In the genomic region with DNA sequence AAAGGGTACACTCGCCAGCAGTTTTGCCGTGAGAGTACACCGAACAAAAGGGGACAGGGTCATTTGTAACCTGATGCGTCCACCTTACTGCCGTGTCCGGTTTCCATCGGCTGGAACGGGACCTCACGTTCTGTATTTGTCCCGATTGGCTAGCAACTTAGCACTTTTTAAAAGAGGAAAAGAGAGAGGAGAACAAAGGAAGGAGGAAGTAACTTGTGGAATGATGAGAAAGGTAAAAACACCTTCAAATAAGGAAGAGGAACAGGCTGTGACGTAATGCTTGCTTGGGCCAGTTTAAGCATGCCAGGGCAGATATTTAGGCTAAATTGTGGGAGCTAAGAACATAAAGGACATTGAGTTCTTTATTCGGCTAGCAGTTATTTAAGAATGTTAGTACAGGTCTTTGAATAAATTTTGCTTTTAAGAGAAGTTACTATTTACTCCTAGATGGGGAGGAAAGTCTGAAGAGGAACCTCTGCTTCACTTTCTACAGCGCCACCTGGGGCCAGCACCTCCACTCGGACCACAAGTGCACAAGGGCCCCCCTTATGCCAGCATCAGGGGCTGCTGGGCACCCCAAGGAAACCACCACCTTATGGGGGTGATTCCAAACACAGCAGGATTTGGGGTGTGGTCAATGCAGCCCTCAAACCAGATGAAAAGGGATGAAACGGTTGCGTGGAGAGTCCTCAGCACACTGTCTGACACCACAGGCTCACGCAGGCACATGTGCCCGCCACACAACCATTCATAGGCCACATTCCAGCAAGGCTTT, we compare ENCODE assay signal across 1 cellular context.
TF ChIP-seq lines count a peak whose summit lies in the region.

No MANE protein-coding gene starts in this region.

TF ChIP-seq in HepG2, 621 proteins besides CTCF, POLR2A, EP300 and RAD21 (continued from another document and continues in another):
- TF ChIP-seq, protein P1, sequence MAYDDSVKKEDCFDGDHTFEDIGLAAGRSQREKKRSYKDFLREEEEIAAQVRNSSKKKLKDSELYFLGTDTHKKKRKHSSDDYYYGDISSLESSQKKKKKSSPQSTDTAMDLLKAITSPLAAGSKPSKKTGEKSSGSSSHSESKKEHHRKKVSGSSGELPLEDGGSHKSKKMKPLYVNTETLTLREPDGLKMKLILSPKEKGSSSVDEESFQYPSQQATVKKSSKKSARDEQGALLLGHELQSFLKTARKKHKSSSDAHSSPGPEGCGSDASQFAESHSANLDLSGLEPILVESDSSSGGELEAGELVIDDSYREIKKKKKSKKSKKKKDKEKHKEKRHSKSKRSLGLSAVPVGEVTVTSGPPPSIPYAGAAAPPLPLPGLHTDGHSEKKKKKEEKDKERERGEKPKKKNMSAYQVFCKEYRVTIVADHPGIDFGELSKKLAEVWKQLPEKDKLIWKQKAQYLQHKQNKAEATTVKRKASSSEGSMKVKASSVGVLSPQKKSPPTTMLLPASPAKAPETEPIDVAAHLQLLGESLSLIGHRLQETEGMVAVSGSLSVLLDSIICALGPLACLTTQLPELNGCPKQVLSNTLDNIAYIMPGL (CRISPR knock-in tag; IDR thresholded peaks at IDR 0.05; ENCODE audit: borderline replicate concordance in 1 of 2, low read depth in 1 of 2), result 0 out of 4 replicates have a peak, but pooled peaks of 1 of the 2 experiments have one; percentile 41
- TF ChIP-seq ZNF574 (CRISPR knock-in tag; IDR thresholded peaks at IDR 0.05), result peak; percentile 86
- peak; percentile 73 for TF ChIP-seq ATF1 (CRISPR knock-in tag; IDR thresholded peaks at IDR 0.05)
- TF ChIP-seq CREB1 (IDR thresholded peaks at IDR 0.05), result peak; percentile 79
- TF ChIP-seq CREB1 (CRISPR knock-in tag; IDR thresholded peaks at IDR 0.05), result peak; percentile 30
- TF ChIP-seq SIX4 (CRISPR knock-in tag; IDR thresholded peaks at IDR 0.05), result peak; percentile 90
- TF ChIP-seq ZNF30 (CRISPR knock-in tag; IDR thresholded peaks at IDR 0.05), result peak; percentile 56; the same call in 1 of the 2 replicates
- 0 out of 2 replicates have a peak, but pooled peaks have one; percentile 18 for TF ChIP-seq RFXANK (CRISPR knock-in tag; IDR thresholded peaks at IDR 0.05)
- TF ChIP-seq GPN1 (CRISPR knock-in tag; IDR thresholded peaks at IDR 0.05; ENCODE audit: borderline replicate concordance), result no peak
- 0 out of 2 replicates have a peak, but pooled peaks have one; percentile 37 for TF ChIP-seq ZNF232 (CRISPR knock-in tag; IDR thresholded peaks at IDR 0.05; ENCODE audit: borderline replicate concordance)
- TF ChIP-seq GZF1 (CRISPR knock-in tag; IDR thresholded peaks at IDR 0.05), result no peak
- TF ChIP-seq ETV6 (CRISPR knock-in tag; conservative IDR thresholded peaks at IDR 0.05), result no peak; the same call in 1 of the 2 replicates
- TF ChIP-seq ZNF275 (CRISPR knock-in tag; IDR thresholded peaks at IDR 0.05; ENCODE audit: borderline replicate concordance), result 0 out of 2 replicates have a peak, but pooled peaks have one; percentile 21
- peak; percentile 71; the same call in 1 of the 2 replicates for TF ChIP-seq ZBTB44 (CRISPR knock-in tag; IDR thresholded peaks at IDR 0.05)
- TF ChIP-seq CBX5 (CRISPR knock-in tag; IDR thresholded peaks at IDR 0.05; ENCODE audit: borderline replicate concordance), result 0 out of 2 replicates have a peak, but pooled peaks have one; percentile 31
- peak; percentile 46; the same call in 1 of the 2 replicates for TF ChIP-seq DMAP1 (CRISPR knock-in tag; IDR thresholded peaks at IDR 0.05)
- TF ChIP-seq RXRA (CRISPR knock-in tag; IDR thresholded peaks at IDR 0.05), result peak; percentile 11; the same call in 1 of the 2 replicates
- no peak for TF ChIP-seq TRIM22 (IDR thresholded peaks at IDR 0.05)
- no peak for TF ChIP-seq SRSF4 (IDR thresholded peaks at IDR 0.05; ENCODE audit: low read depth, low read length, poor library complexity, severe bottlenecking)
- TF ChIP-seq PITX1 (CRISPR knock-in tag; IDR thresholded peaks at IDR 0.05), result peak; percentile 25; the same call in 1 of the 2 replicates
- TF ChIP-seq ZNF34 (CRISPR knock-in tag; IDR thresholded peaks at IDR 0.05; ENCODE audit: borderline replicate concordance), result 0 out of 2 replicates have a peak, but pooled peaks have one; percentile 26
- 0 out of 2 replicates have a peak, but pooled peaks have one; percentile 12 for TF ChIP-seq KLF12 (CRISPR knock-in tag; IDR thresholded peaks at IDR 0.05; ENCODE audit: borderline replicate concordance)
- 0 out of 2 replicates have a peak, but pooled peaks have one; percentile 16 for TF ChIP-seq SRY (CRISPR knock-in tag; IDR thresholded peaks at IDR 0.05)
- peak; percentile 36 for TF ChIP-seq TEAD3 (CRISPR knock-in tag; optimal IDR thresholded peaks at IDR 0.05; ENCODE audit: borderline replicate concordance)
- no peak for TF ChIP-seq ZSCAN25 (CRISPR knock-in tag; IDR thresholded peaks at IDR 0.05)
- TF ChIP-seq SRSF1 (optimal IDR thresholded peaks at IDR 0.05; ENCODE audit: low read depth, low read length), result peak; percentile 49
- 0 out of 2 replicates have a peak, but pooled peaks have one; percentile 19 for TF ChIP-seq NKX3-1 (CRISPR knock-in tag; IDR thresholded peaks at IDR 0.05)
- TF ChIP-seq SMC3 (IDR thresholded peaks at IDR 0.05; ENCODE audit: low read length), result 0 out of 2 replicates have a peak, but pooled peaks have one; percentile 19
- TF ChIP-seq HOXA9 (CRISPR knock-in tag; IDR thresholded peaks at IDR 0.05; ENCODE audit: borderline replicate concordance), result no peak
- TF ChIP-seq CEBPG (CRISPR knock-in tag; IDR thresholded peaks at IDR 0.05), result peak; percentile 24; the same call in 1 of the 2 replicates
- TF ChIP-seq ATF7 (IDR thresholded peaks at IDR 0.05), result peak; percentile 72
- TF ChIP-seq ATF7 (CRISPR knock-in tag; IDR thresholded peaks at IDR 0.05), result no peak
- 0 out of 2 replicates have a peak, but pooled peaks have one; percentile 11 for TF ChIP-seq SMAD3 (CRISPR knock-in tag; IDR thresholded peaks at IDR 0.05)
- TF ChIP-seq, protein P2, sequence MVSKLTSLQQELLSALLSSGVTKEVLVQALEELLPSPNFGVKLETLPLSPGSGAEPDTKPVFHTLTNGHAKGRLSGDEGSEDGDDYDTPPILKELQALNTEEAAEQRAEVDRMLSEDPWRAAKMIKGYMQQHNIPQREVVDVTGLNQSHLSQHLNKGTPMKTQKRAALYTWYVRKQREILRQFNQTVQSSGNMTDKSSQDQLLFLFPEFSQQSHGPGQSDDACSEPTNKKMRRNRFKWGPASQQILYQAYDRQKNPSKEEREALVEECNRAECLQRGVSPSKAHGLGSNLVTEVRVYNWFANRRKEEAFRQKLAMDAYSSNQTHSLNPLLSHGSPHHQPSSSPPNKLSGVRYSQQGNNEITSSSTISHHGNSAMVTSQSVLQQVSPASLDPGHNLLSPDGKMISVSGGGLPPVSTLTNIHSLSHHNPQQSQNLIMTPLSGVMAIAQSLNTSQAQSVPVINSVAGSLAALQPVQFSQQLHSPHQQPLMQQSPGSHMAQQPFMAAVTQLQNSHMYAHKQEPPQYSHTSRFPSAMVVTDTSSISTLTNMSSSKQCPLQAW (CRISPR knock-in tag; IDR thresholded peaks at IDR 0.05), result 0 out of 2 replicates have a peak, but pooled peaks have one; percentile 56
- TF ChIP-seq KDM2A (CRISPR knock-in tag; IDR thresholded peaks at IDR 0.05; ENCODE audit: borderline replicate concordance, low read depth), result 0 out of 2 replicates have a peak, but pooled peaks have one; percentile 1
- TF ChIP-seq, protein P3, sequence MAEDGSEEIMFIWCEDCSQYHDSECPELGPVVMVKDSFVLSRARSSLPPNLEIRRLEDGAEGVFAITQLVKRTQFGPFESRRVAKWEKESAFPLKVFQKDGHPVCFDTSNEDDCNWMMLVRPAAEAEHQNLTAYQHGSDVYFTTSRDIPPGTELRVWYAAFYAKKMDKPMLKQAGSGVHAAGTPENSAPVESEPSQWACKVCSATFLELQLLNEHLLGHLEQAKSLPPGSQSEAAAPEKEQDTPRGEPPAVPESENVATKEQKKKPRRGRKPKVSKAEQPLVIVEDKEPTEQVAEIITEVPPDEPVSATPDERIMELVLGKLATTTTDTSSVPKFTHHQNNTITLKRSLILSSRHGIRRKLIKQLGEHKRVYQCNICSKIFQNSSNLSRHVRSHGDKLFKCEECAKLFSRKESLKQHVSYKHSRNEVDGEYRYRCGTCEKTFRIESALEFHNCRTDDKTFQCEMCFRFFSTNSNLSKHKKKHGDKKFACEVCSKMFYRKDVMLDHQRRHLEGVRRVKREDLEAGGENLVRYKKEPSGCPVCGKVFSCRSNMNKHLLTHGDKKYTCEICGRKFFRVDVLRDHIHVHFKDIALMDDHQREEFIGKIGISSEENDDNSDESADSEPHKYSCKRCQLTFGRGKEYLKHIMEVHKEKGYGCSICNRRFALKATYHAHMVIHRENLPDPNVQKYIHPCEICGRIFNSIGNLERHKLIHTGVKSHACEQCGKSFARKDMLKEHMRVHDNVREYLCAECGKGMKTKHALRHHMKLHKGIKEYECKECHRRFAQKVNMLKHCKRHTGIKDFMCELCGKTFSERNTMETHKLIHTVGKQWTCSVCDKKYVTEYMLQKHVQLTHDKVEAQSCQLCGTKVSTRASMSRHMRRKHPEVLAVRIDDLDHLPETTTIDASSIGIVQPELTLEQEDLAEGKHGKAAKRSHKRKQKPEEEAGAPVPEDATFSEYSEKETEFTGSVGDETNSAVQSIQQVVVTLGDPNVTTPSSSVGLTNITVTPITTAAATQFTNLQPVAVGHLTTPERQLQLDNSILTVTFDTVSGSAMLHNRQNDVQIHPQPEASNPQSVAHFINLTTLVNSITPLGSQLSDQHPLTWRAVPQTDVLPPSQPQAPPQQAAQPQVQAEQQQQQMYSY (CRISPR knock-in tag; IDR thresholded peaks at IDR 0.05), result no peak
- TF ChIP-seq ZNF501 (CRISPR knock-in tag; IDR thresholded peaks at IDR 0.05), result peak; percentile 55; the same call in 1 of the 2 replicates
- no peak for TF ChIP-seq ZNF335 (CRISPR knock-in tag; IDR thresholded peaks at IDR 0.05)
- TF ChIP-seq KAT7 (CRISPR knock-in tag; IDR thresholded peaks at IDR 0.05; ENCODE audit: borderline replicate concordance), result peak; percentile 28; the same call in 1 of the 2 replicates
- TF ChIP-seq MAFK (conservative IDR thresholded peaks at IDR 0.05 in 1 of 2, IDR thresholded peaks at IDR 0.05 in 1 of 2; ENCODE audit: low read length in 2 of 2), result no peak
- 0 out of 2 replicates have a peak, but pooled peaks have one; percentile 50 for TF ChIP-seq ZKSCAN8 (CRISPR knock-in tag; IDR thresholded peaks at IDR 0.05; ENCODE audit: borderline replicate concordance)
- peak; percentile 39 for TF ChIP-seq STAG1 (CRISPR knock-in tag; IDR thresholded peaks at IDR 0.05)
- TF ChIP-seq SIX1 (CRISPR knock-in tag; IDR thresholded peaks at IDR 0.05; ENCODE audit: borderline replicate concordance), result peak; percentile 65; the same call in 1 of the 2 replicates
- 0 out of 2 replicates have a peak, but pooled peaks have one; percentile 12 for TF ChIP-seq ZNF614 (CRISPR knock-in tag; IDR thresholded peaks at IDR 0.05; ENCODE audit: borderline replicate concordance)
- TF ChIP-seq PHF21A (CRISPR knock-in tag; IDR thresholded peaks at IDR 0.05), result 0 out of 2 replicates have a peak, but pooled peaks have one; percentile 2
